ENCODE assay signal across 1 cellular context in the genomic region with DNA sequence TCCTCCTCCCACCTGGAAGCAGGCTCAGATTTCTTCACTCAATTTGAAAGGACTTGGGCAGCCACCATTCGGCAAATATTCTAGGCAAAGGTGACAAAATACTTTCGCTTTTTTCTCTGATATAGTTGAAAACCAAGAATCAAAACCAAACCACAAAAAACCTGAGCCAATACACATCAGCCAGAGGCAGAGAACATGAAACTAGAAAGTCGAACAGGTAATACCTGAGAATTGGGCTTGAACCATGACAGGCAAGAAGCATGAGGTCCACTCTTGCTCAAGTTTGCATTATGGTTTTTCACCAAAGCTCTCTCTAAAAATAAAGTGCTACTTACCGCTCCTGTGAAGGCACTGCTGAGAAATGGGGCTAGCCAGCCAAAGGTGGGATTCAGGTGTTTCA.
A peak's percentile ranks its signal among the peaks of the same experiment; 100 is the strongest.
TF ChIP-seq lines count a peak whose summit lies in the region.

No MANE protein-coding gene starts in this region.

TF ChIP-seq in GM12878, 131 proteins besides CTCF, POLR2A, EP300 and RAD21 (continued from another document):
- TF ChIP-seq, protein P1, sequence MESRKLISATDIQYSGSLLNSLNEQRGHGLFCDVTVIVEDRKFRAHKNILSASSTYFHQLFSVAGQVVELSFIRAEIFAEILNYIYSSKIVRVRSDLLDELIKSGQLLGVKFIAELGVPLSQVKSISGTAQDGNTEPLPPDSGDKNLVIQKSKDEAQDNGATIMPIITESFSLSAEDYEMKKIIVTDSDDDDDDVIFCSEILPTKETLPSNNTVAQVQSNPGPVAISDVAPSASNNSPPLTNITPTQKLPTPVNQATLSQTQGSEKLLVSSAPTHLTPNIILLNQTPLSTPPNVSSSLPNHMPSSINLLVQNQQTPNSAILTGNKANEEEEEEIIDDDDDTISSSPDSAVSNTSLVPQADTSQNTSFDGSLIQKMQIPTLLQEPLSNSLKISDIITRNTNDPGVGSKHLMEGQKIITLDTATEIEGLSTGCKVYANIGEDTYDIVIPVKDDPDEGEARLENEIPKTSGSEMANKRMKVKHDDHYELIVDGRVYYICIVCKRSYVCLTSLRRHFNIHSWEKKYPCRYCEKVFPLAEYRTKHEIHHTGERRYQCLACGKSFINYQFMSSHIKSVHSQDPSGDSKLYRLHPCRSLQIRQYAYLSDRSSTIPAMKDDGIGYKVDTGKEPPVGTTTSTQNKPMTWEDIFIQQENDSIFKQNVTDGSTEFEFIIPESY (IDR thresholded peaks at IDR 0.05), result no peak
- TF ChIP-seq, protein P2, sequence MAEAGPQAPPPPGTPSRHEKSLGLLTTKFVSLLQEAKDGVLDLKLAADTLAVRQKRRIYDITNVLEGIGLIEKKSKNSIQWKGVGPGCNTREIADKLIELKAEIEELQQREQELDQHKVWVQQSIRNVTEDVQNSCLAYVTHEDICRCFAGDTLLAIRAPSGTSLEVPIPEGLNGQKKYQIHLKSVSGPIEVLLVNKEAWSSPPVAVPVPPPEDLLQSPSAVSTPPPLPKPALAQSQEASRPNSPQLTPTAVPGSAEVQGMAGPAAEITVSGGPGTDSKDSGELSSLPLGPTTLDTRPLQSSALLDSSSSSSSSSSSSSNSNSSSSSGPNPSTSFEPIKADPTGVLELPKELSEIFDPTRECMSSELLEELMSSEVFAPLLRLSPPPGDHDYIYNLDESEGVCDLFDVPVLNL (IDR thresholded peaks at IDR 0.05; ENCODE audit: low read depth, low read length), result no peak
- TF ChIP-seq NR2C1 (IDR thresholded peaks at IDR 0.05) (no peak), DPF2 (IDR thresholded peaks at IDR 0.05) (no peak), CREM (IDR thresholded peaks at IDR 0.05; ENCODE audit: low read depth) (0 out of 2 replicates have a peak, but pooled peaks have one; percentile 32), RCOR1 (conservative IDR thresholded peaks at IDR 0.05; ENCODE audit: low read depth, low read length) (no peak), BRCA1 (IDR thresholded peaks at IDR 0.05; ENCODE audit: low read depth, low read length) (no peak), RUNX3 (IDR thresholded peaks at IDR 0.05; ENCODE audit: low read length) (peak; percentile 94), CBX5 (IDR thresholded peaks at IDR 0.05; ENCODE audit: low read depth) (no peak)
- TF ChIP-seq, protein P3, sequence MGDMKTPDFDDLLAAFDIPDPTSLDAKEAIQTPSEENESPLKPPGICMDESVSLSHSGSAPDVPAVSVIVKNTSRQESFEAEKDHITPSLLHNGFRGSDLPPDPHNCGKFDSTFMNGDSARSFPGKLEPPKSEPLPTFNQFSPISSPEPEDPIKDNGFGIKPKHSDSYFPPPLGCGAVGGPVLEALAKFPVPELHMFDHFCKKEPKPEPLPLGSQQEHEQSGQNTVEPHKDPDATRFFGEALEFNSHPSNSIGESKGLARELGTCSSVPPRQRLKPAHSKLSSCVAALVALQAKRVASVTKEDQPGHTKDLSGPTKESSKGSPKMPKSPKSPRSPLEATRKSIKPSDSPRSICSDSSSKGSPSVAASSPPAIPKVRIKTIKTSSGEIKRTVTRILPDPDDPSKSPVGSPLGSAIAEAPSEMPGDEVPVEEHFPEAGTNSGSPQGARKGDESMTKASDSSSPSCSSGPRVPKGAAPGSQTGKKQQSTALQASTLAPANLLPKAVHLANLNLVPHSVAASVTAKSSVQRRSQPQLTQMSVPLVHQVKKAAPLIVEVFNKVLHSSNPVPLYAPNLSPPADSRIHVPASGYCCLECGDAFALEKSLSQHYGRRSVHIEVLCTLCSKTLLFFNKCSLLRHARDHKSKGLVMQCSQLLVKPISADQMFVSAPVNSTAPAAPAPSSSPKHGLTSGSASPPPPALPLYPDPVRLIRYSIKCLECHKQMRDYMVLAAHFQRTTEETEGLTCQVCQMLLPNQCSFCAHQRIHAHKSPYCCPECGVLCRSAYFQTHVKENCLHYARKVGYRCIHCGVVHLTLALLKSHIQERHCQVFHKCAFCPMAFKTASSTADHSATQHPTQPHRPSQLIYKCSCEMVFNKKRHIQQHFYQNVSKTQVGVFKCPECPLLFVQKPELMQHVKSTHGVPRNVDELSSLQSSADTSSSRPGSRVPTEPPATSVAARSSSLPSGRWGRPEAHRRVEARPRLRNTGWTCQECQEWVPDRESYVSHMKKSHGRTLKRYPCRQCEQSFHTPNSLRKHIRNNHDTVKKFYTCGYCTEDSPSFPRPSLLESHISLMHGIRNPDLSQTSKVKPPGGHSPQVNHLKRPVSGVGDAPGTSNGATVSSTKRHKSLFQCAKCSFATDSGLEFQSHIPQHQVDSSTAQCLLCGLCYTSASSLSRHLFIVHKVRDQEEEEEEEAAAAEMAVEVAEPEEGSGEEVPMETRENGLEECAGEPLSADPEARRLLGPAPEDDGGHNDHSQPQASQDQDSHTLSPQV (IDR thresholded peaks at IDR 0.05), result no peak
- TF ChIP-seq, protein P4, sequence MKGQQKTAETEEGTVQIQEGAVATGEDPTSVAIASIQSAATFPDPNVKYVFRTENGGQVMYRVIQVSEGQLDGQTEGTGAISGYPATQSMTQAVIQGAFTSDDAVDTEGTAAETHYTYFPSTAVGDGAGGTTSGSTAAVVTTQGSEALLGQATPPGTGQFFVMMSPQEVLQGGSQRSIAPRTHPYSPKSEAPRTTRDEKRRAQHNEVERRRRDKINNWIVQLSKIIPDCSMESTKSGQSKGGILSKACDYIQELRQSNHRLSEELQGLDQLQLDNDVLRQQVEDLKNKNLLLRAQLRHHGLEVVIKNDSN (IDR thresholded peaks at IDR 0.05; ENCODE audit: borderline replicate concordance, extremely low read length, insufficient read depth, low read depth, low read length), result no peak
